In the genomic region with DNA sequence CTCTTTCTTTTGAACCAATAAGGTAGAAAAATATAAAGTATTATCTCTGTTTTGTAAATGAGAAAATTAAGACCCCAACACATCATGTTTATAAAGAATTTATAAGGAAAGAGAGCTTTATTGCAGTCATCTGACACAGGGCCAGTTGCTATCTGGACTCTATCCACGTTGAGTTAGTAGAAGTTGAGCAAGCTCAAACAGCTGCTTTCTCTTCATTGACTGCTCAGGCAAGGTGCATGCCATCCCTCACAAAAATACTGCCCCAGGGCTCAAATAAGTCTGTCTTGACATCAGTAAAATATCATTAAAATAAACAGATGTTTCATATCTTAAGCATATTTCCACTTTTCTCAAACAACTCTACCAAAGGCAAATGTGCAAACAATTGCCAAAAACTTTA, we compare ENCODE assay signal across 1 cellular context.
TF ChIP-seq lines count a peak whose summit lies in the region.

No MANE protein-coding gene starts in this region.

TF ChIP-seq in WTC11, 78 proteins besides CTCF, POLR2A, EP300 and RAD21 (continued from another document):
- TF ChIP-seq, protein P1, sequence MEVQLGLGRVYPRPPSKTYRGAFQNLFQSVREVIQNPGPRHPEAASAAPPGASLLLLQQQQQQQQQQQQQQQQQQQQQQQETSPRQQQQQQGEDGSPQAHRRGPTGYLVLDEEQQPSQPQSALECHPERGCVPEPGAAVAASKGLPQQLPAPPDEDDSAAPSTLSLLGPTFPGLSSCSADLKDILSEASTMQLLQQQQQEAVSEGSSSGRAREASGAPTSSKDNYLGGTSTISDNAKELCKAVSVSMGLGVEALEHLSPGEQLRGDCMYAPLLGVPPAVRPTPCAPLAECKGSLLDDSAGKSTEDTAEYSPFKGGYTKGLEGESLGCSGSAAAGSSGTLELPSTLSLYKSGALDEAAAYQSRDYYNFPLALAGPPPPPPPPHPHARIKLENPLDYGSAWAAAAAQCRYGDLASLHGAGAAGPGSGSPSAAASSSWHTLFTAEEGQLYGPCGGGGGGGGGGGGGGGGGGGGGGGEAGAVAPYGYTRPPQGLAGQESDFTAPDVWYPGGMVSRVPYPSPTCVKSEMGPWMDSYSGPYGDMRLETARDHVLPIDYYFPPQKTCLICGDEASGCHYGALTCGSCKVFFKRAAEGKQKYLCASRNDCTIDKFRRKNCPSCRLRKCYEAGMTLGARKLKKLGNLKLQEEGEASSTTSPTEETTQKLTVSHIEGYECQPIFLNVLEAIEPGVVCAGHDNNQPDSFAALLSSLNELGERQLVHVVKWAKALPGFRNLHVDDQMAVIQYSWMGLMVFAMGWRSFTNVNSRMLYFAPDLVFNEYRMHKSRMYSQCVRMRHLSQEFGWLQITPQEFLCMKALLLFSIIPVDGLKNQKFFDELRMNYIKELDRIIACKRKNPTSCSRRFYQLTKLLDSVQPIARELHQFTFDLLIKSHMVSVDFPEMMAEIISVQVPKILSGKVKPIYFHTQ (CRISPR knock-in tag; IDR thresholded peaks at IDR 0.05): no peak
- TF ChIP-seq, protein P2, sequence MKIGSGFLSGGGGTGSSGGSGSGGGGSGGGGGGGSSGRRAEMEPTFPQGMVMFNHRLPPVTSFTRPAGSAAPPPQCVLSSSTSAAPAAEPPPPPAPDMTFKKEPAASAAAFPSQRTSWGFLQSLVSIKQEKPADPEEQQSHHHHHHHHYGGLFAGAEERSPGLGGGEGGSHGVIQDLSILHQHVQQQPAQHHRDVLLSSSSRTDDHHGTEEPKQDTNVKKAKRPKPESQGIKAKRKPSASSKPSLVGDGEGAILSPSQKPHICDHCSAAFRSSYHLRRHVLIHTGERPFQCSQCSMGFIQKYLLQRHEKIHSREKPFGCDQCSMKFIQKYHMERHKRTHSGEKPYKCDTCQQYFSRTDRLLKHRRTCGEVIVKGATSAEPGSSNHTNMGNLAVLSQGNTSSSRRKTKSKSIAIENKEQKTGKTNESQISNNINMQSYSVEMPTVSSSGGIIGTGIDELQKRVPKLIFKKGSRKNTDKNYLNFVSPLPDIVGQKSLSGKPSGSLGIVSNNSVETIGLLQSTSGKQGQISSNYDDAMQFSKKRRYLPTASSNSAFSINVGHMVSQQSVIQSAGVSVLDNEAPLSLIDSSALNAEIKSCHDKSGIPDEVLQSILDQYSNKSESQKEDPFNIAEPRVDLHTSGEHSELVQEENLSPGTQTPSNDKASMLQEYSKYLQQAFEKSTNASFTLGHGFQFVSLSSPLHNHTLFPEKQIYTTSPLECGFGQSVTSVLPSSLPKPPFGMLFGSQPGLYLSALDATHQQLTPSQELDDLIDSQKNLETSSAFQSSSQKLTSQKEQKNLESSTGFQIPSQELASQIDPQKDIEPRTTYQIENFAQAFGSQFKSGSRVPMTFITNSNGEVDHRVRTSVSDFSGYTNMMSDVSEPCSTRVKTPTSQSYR (CRISPR knock-in tag; IDR thresholded peaks at IDR 0.05): no peak
- TF ChIP-seq, protein P3, sequence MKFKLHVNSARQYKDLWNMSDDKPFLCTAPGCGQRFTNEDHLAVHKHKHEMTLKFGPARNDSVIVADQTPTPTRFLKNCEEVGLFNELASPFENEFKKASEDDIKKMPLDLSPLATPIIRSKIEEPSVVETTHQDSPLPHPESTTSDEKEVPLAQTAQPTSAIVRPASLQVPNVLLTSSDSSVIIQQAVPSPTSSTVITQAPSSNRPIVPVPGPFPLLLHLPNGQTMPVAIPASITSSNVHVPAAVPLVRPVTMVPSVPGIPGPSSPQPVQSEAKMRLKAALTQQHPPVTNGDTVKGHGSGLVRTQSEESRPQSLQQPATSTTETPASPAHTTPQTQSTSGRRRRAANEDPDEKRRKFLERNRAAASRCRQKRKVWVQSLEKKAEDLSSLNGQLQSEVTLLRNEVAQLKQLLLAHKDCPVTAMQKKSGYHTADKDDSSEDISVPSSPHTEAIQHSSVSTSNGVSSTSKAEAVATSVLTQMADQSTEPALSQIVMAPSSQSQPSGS (CRISPR knock-in tag; IDR thresholded peaks at IDR 0.05; ENCODE audit: borderline replicate concordance, low read depth): no peak
